Comparison of ENCODE assay signal across 21 cellular contexts in genomic region chr5:133195250-133195649, GRCh38.
"Had no signal": no experiment of that assay in that cellular context is flagged by ENCODE, and none has a peak within 500 bp of the region (broad histone marks: within the 10 kb centered on the region; RNA-seq: fewer than 3 reads in every experiment).

No MANE protein-coding gene starts in this region.

- H3K4me1 Mint-ChIP-seq: naive B cell had no signal

- H3K27ac Mint-ChIP-seq: dendritic cell treated with granulocyte-macrophage colony-stimulating factor and Interleukin-4, amounts not matched to agents 40 ng/mL and 50 ng/mL, for 4 days; effector memory CD8-positive, alpha-beta T cell; mesothelial cell of epicardium had no signal

- DNase-seq: colonic mucosa; cortex of kidney; effector CD8-positive, alpha-beta T cell; effector memory CD8-positive, alpha-beta T cell; esophagus squamous epithelium; foreskin fibroblast; foreskin melanocyte; gastrocnemius medialis; glutamatergic neuron; head of caudate nucleus; heart right ventricle; hippocampal formation; left cardiac atrium; left lung; left ventricle myocardium superior; lower lobe of right lung; mesenchymal stem cell; mucosa of descending colon; naive B cell had no signal

- H3K27me3 ChIP-seq: colonic mucosa, esophagus squamous epithelium had no signal

- H3K9me3 ChIP-seq: colonic mucosa, esophagus squamous epithelium, gastrocnemius medialis, heart right ventricle, left lung, lower lobe of right lung, mucosa of descending colon had no signal

- H3K9me3 Mint-ChIP-seq: dendritic cell treated with granulocyte-macrophage colony-stimulating factor and Interleukin-4, amounts not matched to agents 40 ng/mL and 50 ng/mL, for 4 days; effector memory CD8-positive, alpha-beta T cell; mesothelial cell of epicardium; naive B cell had no signal

- H3K4me1 ChIP-seq: colonic mucosa, esophagus squamous epithelium, gastrocnemius medialis, heart right ventricle, left lung, lower lobe of right lung had no signal

- H3K27ac ChIP-seq: colonic mucosa, esophagus squamous epithelium, gastrocnemius medialis, heart right ventricle, left lung, lower lobe of right lung had no signal

- H3K4me3 Mint-ChIP-seq: dendritic cell treated with granulocyte-macrophage colony-stimulating factor and Interleukin-4, amounts not matched to agents 40 ng/mL and 50 ng/mL, for 4 days; effector memory CD8-positive, alpha-beta T cell; mesothelial cell of epicardium had no signal

- H3K36me3 Mint-ChIP-seq: mesothelial cell of epicardium, naive B cell had no signal

- ATAC-seq: effector memory CD8-positive, alpha-beta T cell; gastrocnemius medialis; heart right ventricle; left cardiac atrium; left lung; left ventricle myocardium superior; lower lobe of right lung; mucosa of descending colon had no signal

- H3K27me3 Mint-ChIP-seq: dendritic cell treated with granulocyte-macrophage colony-stimulating factor and Interleukin-4, amounts not matched to agents 40 ng/mL and 50 ng/mL, for 4 days had no signal
